21 cellular contexts compared by ENCODE assay signal in genomic region chrX:24553016-24553415, GRCh38.
DNase-seq lines count a peak whose midpoint lies in the region; ATAC-seq and TF ChIP-seq lines count a peak whose summit lies in the region.
"Had no signal": no experiment of that assay in that cellular context is flagged by ENCODE, and none has a peak within 500 bp of the region (broad histone marks: within the 10 kb centered on the region; RNA-seq: fewer than 3 reads in every experiment).

No MANE protein-coding gene starts in this region.

- H3K79me2 ChIP-seq in hepatocyte: no peaks in the 10 kb centered on the region

- no peaks in the 10 kb centered on the region for H3K9me3 Mint-ChIP-seq in activated naive CD4-positive, alpha-beta T cell treated with anti-CD3 and anti-CD28 coated beads for 36 hours
- H3K9me3 Mint-ChIP-seq: CD8-positive, alpha-beta memory T cell had no signal

- no peaks in the 10 kb centered on the region for H3K27me3 Mint-ChIP-seq in activated naive CD4-positive, alpha-beta T cell treated with anti-CD3 and anti-CD28 coated beads for 36 hours (ENCODE audit: low read depth)
- H3K27me3 Mint-ChIP-seq: B cell had no signal

- no peaks in the 10 kb centered on the region for H3K27me3 ChIP-seq in hepatocyte

- H3K9me3 ChIP-seq in hepatocyte (ENCODE audit: low read depth): no peaks in the 10 kb centered on the region

- DNase-seq in cardiac fibroblast (ENCODE audit: low read depth in 2 of 2) (peak; percentile 2 to 51), fibroblast of gingiva (ENCODE audit: low read depth) (peak; percentile 6), hepatocyte (ENCODE audit: low spot score) (peak; percentile 18), NCI-H2227 treated with DMSO at 0.1 percent for 48 hours (lab: John Stamatoyannopoulos, UW) (no peak)
- no peak for DNase-seq in activated naive CD4-positive, alpha-beta T cell treated with anti-CD3 and anti-CD28 coated beads for 36 hours
- DNase-seq: Calu3; CD8-positive, alpha-beta memory T cell; DMS79 treated with DMSO at 0.1 percent for 48 hours; GF-D8; Karpas-422; NCI-H1092 treated with DMSO at 0.1 percent for 48 hours; NCI-H1436; NCI-H187; NCI-H524 treated with DMSO at 0.1 percent for 48 hours; NCI-H774; SIG-M5 had no signal

- CTCF ChIA-PET in activated naive CD4-positive, alpha-beta T cell treated with anti-CD3 and anti-CD28 coated beads for 36 hours (lab: Charles Lee): interaction anchor here (0.7 to 0.8 kb wide), 2 partner anchors 158 to 254 kb away, joined by 3 to 4 read pairs; no protein-coding TSS in a partner anchor

- no peak overlapping the region for H2AFZ ChIP-seq in hepatocyte

- no peaks in the 10 kb centered on the region for H3K4me1 Mint-ChIP-seq in activated naive CD4-positive, alpha-beta T cell treated with anti-CD3 and anti-CD28 coated beads for 36 hours (ENCODE audit: low read depth)
- H3K4me1 Mint-ChIP-seq: CD8-positive, alpha-beta memory T cell had no signal

- TF ChIP-seq POLR2A in GM18505 (IDR thresholded peaks at IDR 0.05; ENCODE audit: borderline replicate concordance, extremely low read depth, insufficient read depth, insufficient read length): no peak

- intact Hi-C loops in activated naive CD4-positive, alpha-beta T cell treated with anti-CD3 and anti-CD28 coated beads for 36 hours (cut with micrococcal nuclease): no loop called here

- no peak overlapping the region for H3K4me3 ChIP-seq in cardiac fibroblast (replicated peaks in 1 of 2; ENCODE audit: low read depth in 2 of 2, low read length in 2 of 2)
- no peak overlapping the region for H3K4me3 ChIP-seq in hepatocyte
- H3K4me3 ChIP-seq: SK-N-MC had no signal

- ATAC-seq in GM18505 (IDR thresholded peaks at IDR 0.05; ENCODE audit: unreplicated experiment) (no peak), GM21576 (IDR thresholded peaks at IDR 0.05; ENCODE audit: unreplicated experiment) (no peak)

- H3K27ac ChIP-seq in hepatocyte: no peak overlapping the region
- H3K27ac ChIP-seq: C4-2B, SK-N-MC had no signal

- TF ChIP-seq CTCF in cardiac fibroblast (IDR thresholded peaks at IDR 0.05; ENCODE audit: low read depth, low read length) (no peak), hepatocyte (IDR thresholded peaks at IDR 0.05; ENCODE audit: poor library complexity) (no peak)

- no peaks in the 10 kb centered on the region for H3K36me3 Mint-ChIP-seq in activated naive CD4-positive, alpha-beta T cell treated with anti-CD3 and anti-CD28 coated beads for 36 hours (ENCODE audit: low read depth)
- H3K36me3 Mint-ChIP-seq: CD8-positive, alpha-beta memory T cell had no signal

- WGBS in hepatocyte (ENCODE audit: low lambda C conversion rate, missing lambda C conversion rate): 68% methylated on average over 4 of the region's 4 CpGs

- no peak overlapping the region for H3K27ac Mint-ChIP-seq in activated naive CD4-positive, alpha-beta T cell treated with anti-CD3 and anti-CD28 coated beads for 36 hours
- H3K27ac Mint-ChIP-seq: B cell had no signal

- no peaks in the 10 kb centered on the region for H3K36me3 ChIP-seq in hepatocyte (replicated peaks; ENCODE audit: insufficient read depth, low read depth)

- H3K4me2 ChIP-seq in hepatocyte: no peak overlapping the region

- H4K20me1 ChIP-seq in hepatocyte (ENCODE audit: insufficient read depth, poor library complexity, severe bottlenecking): no peaks in the 10 kb centered on the region

- H3K9me2 ChIP-seq in hepatocyte (replicated peaks; ENCODE audit: insufficient read depth): no peaks in the 10 kb centered on the region

- no peak overlapping the region for H3K4me3 Mint-ChIP-seq in activated naive CD4-positive, alpha-beta T cell treated with anti-CD3 and anti-CD28 coated beads for 36 hours
- H3K4me3 Mint-ChIP-seq: B cell; CD8-positive, alpha-beta memory T cell had no signal

- no peaks in the 10 kb centered on the region for H3K4me1 ChIP-seq in hepatocyte (ENCODE audit: insufficient read depth)

Comparison
In these comparisons a context has a peak if more than half of its experiments do, and no peak if none do; other contexts are left out.
1. DNase-seq: peak in cardiac fibroblast (2 of 2), fibroblast of gingiva (single experiment) and hepatocyte (single experiment); none in activated naive CD4-positive, alpha-beta T cell treated with anti-CD3 and anti-CD28 coated beads for 36 hours (single experiment) and NCI-H2227 treated with DMSO at 0.1 percent for 48 hours (single experiment).